Comparison of ENCODE assay signal across 19 cellular contexts in the genomic region with DNA sequence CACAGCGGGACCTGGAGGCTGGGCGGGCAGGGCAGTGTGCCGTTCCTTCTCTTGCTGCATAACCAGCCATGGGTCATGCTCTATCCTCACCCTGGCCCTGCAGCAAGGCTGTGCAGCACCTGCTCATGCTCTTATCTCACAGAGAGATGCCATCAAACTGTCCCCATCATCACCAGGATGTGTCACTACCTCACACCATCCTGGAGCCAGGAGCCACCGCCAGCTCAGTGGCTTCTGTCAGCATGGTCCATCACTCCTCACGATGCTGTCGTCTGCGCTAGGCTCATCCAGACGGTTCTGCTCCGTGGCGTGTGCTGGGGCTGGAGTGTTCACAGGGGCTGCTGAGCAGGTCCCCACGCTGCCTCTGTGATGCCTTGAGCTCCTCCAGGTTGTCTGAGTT.
A peak's percentile ranks its signal among the peaks of the same experiment; 100 is the strongest.
DNase-seq lines count a peak whose midpoint lies in the region; ATAC-seq, FAIRE-seq and TF ChIP-seq lines count a peak whose summit lies in the region.
"Had no signal": no experiment of that assay in that cellular context is flagged by ENCODE, and none has a peak within 500 bp of the region (broad histone marks: within the 10 kb centered on the region; RNA-seq: fewer than 3 reads in every experiment).

No MANE protein-coding gene starts in this region.

- no peak overlapping the region for H3K4me3 Mint-ChIP-seq in activated naive CD8-positive, alpha-beta T cell treated with anti-CD3 and anti-CD28 coated beads, Interleukin-2, amount 50 U/mL, for 24 hours
- H3K4me3 Mint-ChIP-seq in activated naive CD8-positive, alpha-beta T cell treated with anti-CD3 and anti-CD28 coated beads for 36 hours: no peak overlapping the region
- no peak overlapping the region for H3K4me3 Mint-ChIP-seq in stimulated activated naive B cell treated with anti-CD40 and anti-IgM and Interleukin-4, amounts not matched to agents 10 μg/mL and 1 μg/mL and 100 μg/mL, for 72 hours
- H3K4me3 Mint-ChIP-seq: IgD-negative memory B cell had no signal

- no peak for TF ChIP-seq RAD21 in H1 (IDR thresholded peaks at IDR 0.05 in 1 of 2, conservative IDR thresholded peaks at IDR 0.05 in 1 of 2; ENCODE audit: low read depth in 2 of 2, low read length in 2 of 2)

- H2AFZ ChIP-seq in H1 (ENCODE audit: low read length): no peak overlapping the region

- H3K4me3 ChIP-seq in HEK293 (ENCODE audit: low read depth, low read length) (no peak overlapping the region), H1 (ENCODE audit: extremely low read depth in 1 of 4, insufficient read depth in 2 of 4, low read depth in 3 of 4, low read length in 4 of 4) (no peak overlapping the region)
- H3K4me3 ChIP-seq: A549 had no signal

- FAIRE-seq in H1 (lab: Jason Lieb, UNC): no peak
- FAIRE-seq: A549, RCC 7860 had no signal

- no peak overlapping the region for H3K4me2 ChIP-seq in H1 (ENCODE audit: insufficient read depth in 1 of 2, low read depth in 2 of 2, low read length in 2 of 2)
- H3K4me2 ChIP-seq: A549 had no signal

- H3K36me3 ChIP-seq in HEK293 (ENCODE audit: control insufficient read depth in 2 of 2, insufficient read depth in 1 of 2, low read length in 2 of 2) (peaks cover 22 to 70% of the 10 kb centered on the region in 2 experiments), H1 (ENCODE audit: control insufficient read depth in 2 of 4, insufficient read depth in 4 of 4, low read length in 3 of 4) (peaks cover 0 to 12% (median 1%) of the 10 kb centered on the region in 4 experiments; a peak in 3 of 8 replicates)

- H2BK20ac ChIP-seq in H1 (ENCODE audit: low read length): no peak overlapping the region

- no peaks in the 10 kb centered on the region for H3K4me1 ChIP-seq in HEK293 (ENCODE audit: control insufficient read depth, insufficient read depth, low read length)
- H3K4me1 ChIP-seq in H1 (replicated peaks in 1 of 4; ENCODE audit: control insufficient read depth in 3 of 4, insufficient read depth in 4 of 4, low read length in 3 of 4): no peaks in the 10 kb centered on the region
- H3K4me1 ChIP-seq: A549, Caco-2 had no signal

- POLR2A ChIA-PET in HEK293 (lab: Yijun Ruan, JAX): interaction anchor here (0.6 kb wide), 1 partner anchor 1318 kb away, joined by 12 read pairs; no protein-coding TSS in a partner anchor
- POLR2A ChIA-PET in H1 (lab: Charles Lee; ENCODE audit: partially characterized antibody): no interaction called here

- no peak overlapping the region for H4K91ac ChIP-seq in H1 (replicated peaks; ENCODE audit: insufficient read length, low read length)

- peaks cover 35% of the 10 kb centered on the region for H3K36me3 Mint-ChIP-seq in activated naive CD8-positive, alpha-beta T cell treated with anti-CD3 and anti-CD28 coated beads, Interleukin-2, amount 50 U/mL, for 24 hours (ENCODE audit: low read depth)
- peaks cover 27% of the 10 kb centered on the region for H3K36me3 Mint-ChIP-seq in activated naive CD8-positive, alpha-beta T cell treated with anti-CD3 and anti-CD28 coated beads for 36 hours
- H3K36me3 Mint-ChIP-seq in stimulated activated naive B cell treated with anti-CD40 and anti-IgM and Interleukin-4, amounts not matched to agents 10 μg/mL and 1 μg/mL and 100 μg/mL, for 72 hours: peaks cover 56 to 58% of the 10 kb centered on the region in 2 donors

- no peak overlapping the region for H3K9ac ChIP-seq in H1 (replicated peaks in 1 of 4; ENCODE audit: extremely low read depth in 1 of 4, low read depth in 3 of 4, low read length in 3 of 4)

- H3K14ac ChIP-seq in H1 (ENCODE audit: insufficient read length): no peak overlapping the region

- no peaks in the 10 kb centered on the region for H3K23me2 ChIP-seq in H1 (ENCODE audit: low read depth, low read length)

- peak; percentile 14 for ATAC-seq in activated naive CD8-positive, alpha-beta T cell treated with anti-CD3 and anti-CD28 coated beads, Interleukin-2, amount 50 U/mL, for 24 hours
- no peak for ATAC-seq in stimulated activated naive B cell treated with anti-CD40 and anti-IgM and Interleukin-4, amounts not matched to agents 10 μg/mL and 1 μg/mL and 100 μg/mL, for 72 hours (replicated peaks)
- no peak for ATAC-seq in HG02678 (IDR thresholded peaks at IDR 0.05; ENCODE audit: unreplicated experiment)
- ATAC-seq: A549 had no signal

- no peaks in the 10 kb centered on the region for H3K4me1 Mint-ChIP-seq in activated naive CD8-positive, alpha-beta T cell treated with anti-CD3 and anti-CD28 coated beads, Interleukin-2, amount 50 U/mL, for 24 hours
- H3K4me1 Mint-ChIP-seq in activated naive CD8-positive, alpha-beta T cell treated with anti-CD3 and anti-CD28 coated beads for 36 hours: no peaks in the 10 kb centered on the region
- peaks cover 5 to 9% of the 10 kb centered on the region in 2 donors for H3K4me1 Mint-ChIP-seq in stimulated activated naive B cell treated with anti-CD40 and anti-IgM and Interleukin-4, amounts not matched to agents 10 μg/mL and 1 μg/mL and 100 μg/mL, for 72 hours

- no peak overlapping the region for H3K56ac ChIP-seq in H1 (replicated peaks; ENCODE audit: insufficient read length, low read depth, low read length)

- no peak overlapping the region for H3K4ac ChIP-seq in H1 (replicated peaks; ENCODE audit: insufficient read length, low read depth, low read length)

- H4K5ac ChIP-seq in H1 (ENCODE audit: insufficient read length, low read depth, low read length): no peak overlapping the region

- no peak overlapping the region for H2BK120ac ChIP-seq in H1 (replicated peaks; ENCODE audit: low read depth, low read length)

- H2BK15ac ChIP-seq in H1 (ENCODE audit: low read length): no peak overlapping the region

- no peaks in the 10 kb centered on the region for H3K79me2 ChIP-seq in H1 (ENCODE audit: control insufficient read depth in 1 of 2, insufficient read depth in 2 of 2, low read length in 2 of 2)

- H4K8ac ChIP-seq in H1 (ENCODE audit: extremely low read depth, insufficient read depth, low read length): no peak overlapping the region

- WGBS in H1 (ENCODE audit: extremely low coverage in 1 of 2, insufficient coverage in 1 of 2, insufficient read length in 1 of 2, insufficient replicate concordance in 2 of 2, low coverage in 1 of 2, low lambda C conversion rate in 2 of 2, missing lambda C conversion rate in 1 of 2), 2 experiments: 96% methylated on average over 11 of the region's 11 CpGs; no CpG with 5 or more reads in 1 of the 2 experiments

- H4K20me1 ChIP-seq in H1 (replicated peaks in 1 of 2; ENCODE audit: control insufficient read depth in 1 of 2, insufficient read depth in 2 of 2, low read length in 2 of 2): peaks cover 0 to 4% of the 10 kb centered on the region in 2 experiments

- CTCF ChIA-PET in HEK293 (lab: Yijun Ruan, JAX) (interaction anchor here (1.3 kb wide), 1 partner anchor 117 kb away, joined by 3 read pairs; no protein-coding TSS in a partner anchor), H1 (lab: Charles Lee; ENCODE audit: partially characterized antibody) (interaction anchor here (0.6 to 2.8 kb wide), 4 partner anchors 13 to 1978 kb away, joined by 3 to 11 read pairs (median 3); no protein-coding TSS in a partner anchor)

- no peaks in the 10 kb centered on the region for H3K27me3 Mint-ChIP-seq in activated naive CD8-positive, alpha-beta T cell treated with anti-CD3 and anti-CD28 coated beads, Interleukin-2, amount 50 U/mL, for 24 hours
- no peaks in the 10 kb centered on the region for H3K27me3 Mint-ChIP-seq in activated naive CD8-positive, alpha-beta T cell treated with anti-CD3 and anti-CD28 coated beads for 36 hours
- no peaks in the 10 kb centered on the region for H3K27me3 Mint-ChIP-seq in stimulated activated naive B cell treated with anti-CD40 and anti-IgM and Interleukin-4, amounts not matched to agents 10 μg/mL and 1 μg/mL and 100 μg/mL, for 72 hours
- H3K27me3 Mint-ChIP-seq: IgD-negative memory B cell had no signal

- no peaks in the 10 kb centered on the region for H3K9me3 Mint-ChIP-seq in activated naive CD8-positive, alpha-beta T cell treated with anti-CD3 and anti-CD28 coated beads, Interleukin-2, amount 50 U/mL, for 24 hours
- no peaks in the 10 kb centered on the region for H3K9me3 Mint-ChIP-seq in activated naive CD8-positive, alpha-beta T cell treated with anti-CD3 and anti-CD28 coated beads for 36 hours
- no peaks in the 10 kb centered on the region for H3K9me3 Mint-ChIP-seq in stimulated activated naive B cell treated with anti-CD40 and anti-IgM and Interleukin-4, amounts not matched to agents 10 μg/mL and 1 μg/mL and 100 μg/mL, for 72 hours
- H3K9me3 Mint-ChIP-seq: IgD-negative memory B cell had no signal

- H3K27ac Mint-ChIP-seq in activated naive CD8-positive, alpha-beta T cell treated with anti-CD3 and anti-CD28 coated beads, Interleukin-2, amount 50 U/mL, for 24 hours: peak overlapping the region; percentile 46
- no peak overlapping the region for H3K27ac Mint-ChIP-seq in activated naive CD8-positive, alpha-beta T cell treated with anti-CD3 and anti-CD28 coated beads for 36 hours
- H3K27ac Mint-ChIP-seq in stimulated activated naive B cell treated with anti-CD40 and anti-IgM and Interleukin-4, amounts not matched to agents 10 μg/mL and 1 μg/mL and 100 μg/mL, for 72 hours: peak overlapping the region; percentile 59
- H3K27ac Mint-ChIP-seq: IgD-negative memory B cell had no signal

- no peak for DNase-seq in activated naive CD8-positive, alpha-beta T cell treated with anti-CD3 and anti-CD28 coated beads, Interleukin-2, amount 50 U/mL, for 24 hours
- no peak for DNase-seq in activated naive CD8-positive, alpha-beta T cell treated with anti-CD3 and anti-CD28 coated beads for 36 hours
- DNase-seq in H1 (ENCODE audit: low read depth in 1 of 2, low spot score in 2 of 2): no peak
- DNase-seq in stimulated activated naive B cell treated with anti-CD40 and anti-IgM and Interleukin-4, amounts not matched to agents 10 μg/mL and 1 μg/mL and 100 μg/mL, for 72 hours: no peak
- no peak for DNase-seq in H4 (ENCODE audit: low spot score)
- no peak for DNase-seq in T-helper 1 cell
- DNase-seq: Caco-2, HCEC 1CT, NCI-H1105, NCI-H1694 treated with DMSO at 0.1 percent for 48 hours, NCI-H2107, NCI-H2227 treated with DMSO at 0.1 percent for 48 hours, NCI-H524 treated with DMSO at 0.1 percent for 48 hours, SIG-M5 had no signal

- peak overlapping the region; percentile 15; the same call in 1 of the 2 replicates for H2BK5ac ChIP-seq in H1 (ENCODE audit: low read depth, low read length)

- H3K18ac ChIP-seq in H1 (ENCODE audit: extremely low read depth, low read length): no peak overlapping the region

- H3K27me3 ChIP-seq in H1 (replicated peaks in 1 of 4; ENCODE audit: control insufficient read depth in 3 of 4, extremely low read depth in 1 of 4, insufficient read depth in 3 of 4, low read length in 3 of 4): no peaks in the 10 kb centered on the region

- no peak for TF ChIP-seq CTCF in HEK293 (tag by site-specific recombination; IDR thresholded peaks at IDR 0.05)
- no peak for TF ChIP-seq CTCF in H1 (IDR thresholded peaks at IDR 0.05; ENCODE audit: control extremely low read depth in 1 of 3, insufficient read depth in 1 of 3, low read depth in 1 of 3, low read length in 3 of 3)

- no peak for TF ChIP-seq EP300 in H1 (IDR thresholded peaks at IDR 0.05; ENCODE audit: borderline replicate concordance in 1 of 2, low read depth in 2 of 2, low read length in 2 of 2)

- H3K23ac ChIP-seq in H1 (ENCODE audit: insufficient read length): no peak overlapping the region

- H2AK5ac ChIP-seq in H1 (ENCODE audit: low read depth, low read length): no peak overlapping the region

- no peaks in the 10 kb centered on the region for H3K79me1 ChIP-seq in H1 (ENCODE audit: low read depth, low read length)

- H3K27ac ChIP-seq in HEK293 (ENCODE audit: extremely low read depth, low read depth, low read length) (no peak overlapping the region), H1 (ENCODE audit: low read depth, low read length) (no peak overlapping the region)
- H3K27ac ChIP-seq: A549 had no signal

- H3K9me3 ChIP-seq in HEK293 (ENCODE audit: control insufficient read depth, insufficient read depth, low read depth, low read length): no peaks in the 10 kb centered on the region
- no peaks in the 10 kb centered on the region for H3K9me3 ChIP-seq in H1 (ENCODE audit: insufficient read depth in 2 of 2, low read depth in 1 of 2, low read length in 1 of 2)
- H3K9me3 ChIP-seq: Caco-2 had no signal

- no peak overlapping the region for H2BK12ac ChIP-seq in H1 (ENCODE audit: low read depth, low read length)

- no peak for TF ChIP-seq POLR2A in H1 (IDR thresholded peaks at IDR 0.05; ENCODE audit: control extremely low read depth in 1 of 2, low read depth in 2 of 2, low read length in 2 of 2)
